8 cellular contexts compared by ENCODE assay signal in the genomic region with DNA sequence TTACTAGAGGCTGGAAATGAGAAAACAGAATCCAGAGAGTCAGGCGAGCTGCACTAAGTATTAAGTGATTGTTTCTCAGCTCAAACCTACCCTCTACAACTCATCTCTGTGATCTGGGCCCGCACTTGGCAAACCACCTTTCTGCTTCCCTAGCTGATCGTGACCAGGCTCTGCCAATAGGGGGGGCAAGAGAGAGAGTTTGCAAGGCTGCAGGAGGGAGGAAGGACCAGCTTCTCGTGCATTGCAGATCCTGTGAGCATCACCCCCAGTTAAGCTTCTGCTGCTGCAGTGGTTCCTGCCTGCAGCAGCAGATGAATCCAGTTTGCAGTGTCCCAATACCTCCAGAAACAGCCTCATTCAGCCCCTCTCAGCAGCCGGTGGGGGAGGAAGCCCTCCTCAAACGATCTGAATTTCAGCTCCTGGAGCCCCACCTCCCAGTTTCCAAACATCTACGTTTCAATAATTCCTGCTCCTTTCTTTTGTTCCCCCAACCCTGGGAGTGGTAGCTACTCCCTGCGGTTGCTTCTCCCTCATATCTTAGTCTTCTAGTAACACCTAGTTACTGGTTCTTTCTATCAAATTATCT. TPM values are rescaled to one million over a fixed set of nuclear protein-coding genes. Genes with fewer than 3 reads are reported as not detected.
DNase-seq lines count a peak whose midpoint lies in the region; ATAC-seq and TF ChIP-seq lines count a peak whose summit lies in the region.

No MANE protein-coding gene starts in this region.

- no peaks in the 10 kb centered on the region for H3K27me3 ChIP-seq in neutrophil
- H3K27me3 ChIP-seq in thoracic aorta (replicated peaks; ENCODE audit: insufficient read depth), result no peaks in the 10 kb centered on the region

- peaks cover 63% of the 10 kb centered on the region for H3K36me3 ChIP-seq in neutrophil
- H3K36me3 ChIP-seq in thoracic aorta, result peaks cover 38% of the 10 kb centered on the region

- TF ChIP-seq CTCF in fibroblast of mammary gland (conservative IDR thresholded peaks at IDR 0.05; ENCODE audit: control insufficient read depth, insufficient read depth, low read depth, low read length), result peak; percentile 92
- peak; percentile 79 for TF ChIP-seq CTCF in neutrophil (IDR thresholded peaks at IDR 0.05)
- TF ChIP-seq CTCF in thoracic aorta (IDR thresholded peaks at IDR 0.05), result peak; percentile 48

- H3K27ac ChIP-seq in neutrophil (no peak overlapping the region), thoracic aorta (no peak overlapping the region)

- no peaks in the 10 kb centered on the region for H3K4me1 ChIP-seq in neutrophil (ENCODE audit: control insufficient read depth in 1 of 2, insufficient read depth in 1 of 2, low read depth in 1 of 2, low read length in 1 of 2)
- H3K4me1 ChIP-seq in thoracic aorta (ENCODE audit: control insufficient read depth in 1 of 2, low read depth in 2 of 2), result no peaks in the 10 kb centered on the region

- no peak for ATAC-seq in thoracic aorta (ENCODE audit: insufficient number of reproducible peaks, low FRiP score, low read depth)
- no peak for ATAC-seq in GM18517 (IDR thresholded peaks at IDR 0.05; ENCODE audit: unreplicated experiment)

- DNase-seq in COR-L47 (lab: John Stamatoyannopoulos, UW) (peak; percentile 44), HT-29 (ENCODE audit: low spot score) (peak; percentile 90), RKO (ENCODE audit: low spot score) (peak; percentile 68), fibroblast of mammary gland (ENCODE audit: low read depth) (peak; percentile 69), thoracic aorta (ENCODE audit: low spot score) (no peak)
- DNase-seq in activated T-cell treated with anti-CD3 and anti-CD28 coated beads, Interleukin-2, amount 50 U/mL, for 48 hours, result peak; percentile 88

- no peaks in the 10 kb centered on the region for H3K9me3 ChIP-seq in neutrophil
- H3K9me3 ChIP-seq in thoracic aorta, result no peaks in the 10 kb centered on the region

- no peak overlapping the region for H3K4me3 ChIP-seq in fibroblast of mammary gland (ENCODE audit: control insufficient read depth, low read depth, low read length)
- no peak overlapping the region for H3K4me3 ChIP-seq in neutrophil (ENCODE audit: low read depth in 1 of 2, low read length in 1 of 2)
- no peak overlapping the region for H3K4me3 ChIP-seq in thoracic aorta

RNA-seq across cellular contexts. Expression of a gene that starts 20.0 kb away (rescaled TPM):
- 59.7 and 60.1 TPM in 2 replicates for total RNA-seq in HT-29 (2014; rRNA removed; shearing (Covaris generic))
- 10 to 100 TPM; 24.3 to 30.2 TPM for total RNA-seq in thoracic aorta

RNA-seq across cellular contexts. Expression of a gene that starts 20.3 kb away (rescaled TPM):
- total RNA-seq in HT-29 (2014; rRNA removed; shearing (Covaris generic)), result 0.03 TPM in 1 of 2 replicates, not detected in the other
- 10 to 100 TPM in 1 of 2 donors, 1 to 10 TPM in 1; 6.6 to 11.9 TPM for total RNA-seq in thoracic aorta

RNA-seq across cellular contexts. Expression of a gene that starts 22.3 kb away (rescaled TPM):
- 0.08 TPM in 2 replicates for total RNA-seq in HT-29 (2014; rRNA removed; shearing (Covaris generic))
- total RNA-seq in thoracic aorta, result 1 to 10 TPM in 1 of 2 donors, not detected in 1; 1.6 TPM

RNA-seq across cellular contexts. Expression of a gene that starts 28.3 kb away (rescaled TPM):
- 179 and 190 TPM in 2 replicates for total RNA-seq in HT-29 (2014; rRNA removed; shearing (Covaris generic))
- total RNA-seq in thoracic aorta, result 10 to 100 TPM; 42.0 to 45.9 TPM

RNA-seq across cellular contexts. Expression of a gene that starts 40.7 kb away (rescaled TPM):
- 23.0 and 26.0 TPM in 2 replicates for total RNA-seq in HT-29 (2014; rRNA removed; shearing (Covaris generic))
- total RNA-seq in thoracic aorta, result 10 to 100 TPM; 24.4 to 37.2 TPM
